ENCODE assay signal across 8 cellular contexts in the genomic region with DNA sequence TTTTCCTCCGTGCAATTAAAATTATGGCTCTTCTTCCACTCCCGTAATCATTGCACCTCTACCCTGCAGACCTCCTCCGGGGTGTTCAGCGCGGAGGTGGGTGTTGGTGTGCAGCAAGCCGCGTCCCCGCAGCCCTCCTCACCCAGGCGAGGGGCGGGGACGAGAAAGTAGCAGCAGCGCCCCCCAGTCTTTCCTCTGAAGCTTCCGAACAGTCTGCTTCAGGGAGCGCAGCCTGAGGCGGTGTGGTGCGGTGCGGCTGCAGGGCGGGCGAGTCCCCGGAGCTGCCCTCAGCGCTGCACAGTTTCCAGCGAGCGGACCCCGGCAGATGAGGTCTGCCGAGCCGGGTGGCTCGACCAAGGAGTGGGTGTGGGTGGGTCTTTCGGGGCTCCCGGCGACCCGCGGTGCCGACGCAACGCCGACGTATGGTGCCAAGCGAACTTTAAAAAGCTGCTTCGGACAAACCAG. TPM values are rescaled to one million over a fixed set of nuclear protein-coding genes. Genes with fewer than 3 reads are reported as not detected.
DNase-seq lines count a peak whose midpoint lies in the region; ATAC-seq and TF ChIP-seq lines count a peak whose summit lies in the region.

A gene with protein sequence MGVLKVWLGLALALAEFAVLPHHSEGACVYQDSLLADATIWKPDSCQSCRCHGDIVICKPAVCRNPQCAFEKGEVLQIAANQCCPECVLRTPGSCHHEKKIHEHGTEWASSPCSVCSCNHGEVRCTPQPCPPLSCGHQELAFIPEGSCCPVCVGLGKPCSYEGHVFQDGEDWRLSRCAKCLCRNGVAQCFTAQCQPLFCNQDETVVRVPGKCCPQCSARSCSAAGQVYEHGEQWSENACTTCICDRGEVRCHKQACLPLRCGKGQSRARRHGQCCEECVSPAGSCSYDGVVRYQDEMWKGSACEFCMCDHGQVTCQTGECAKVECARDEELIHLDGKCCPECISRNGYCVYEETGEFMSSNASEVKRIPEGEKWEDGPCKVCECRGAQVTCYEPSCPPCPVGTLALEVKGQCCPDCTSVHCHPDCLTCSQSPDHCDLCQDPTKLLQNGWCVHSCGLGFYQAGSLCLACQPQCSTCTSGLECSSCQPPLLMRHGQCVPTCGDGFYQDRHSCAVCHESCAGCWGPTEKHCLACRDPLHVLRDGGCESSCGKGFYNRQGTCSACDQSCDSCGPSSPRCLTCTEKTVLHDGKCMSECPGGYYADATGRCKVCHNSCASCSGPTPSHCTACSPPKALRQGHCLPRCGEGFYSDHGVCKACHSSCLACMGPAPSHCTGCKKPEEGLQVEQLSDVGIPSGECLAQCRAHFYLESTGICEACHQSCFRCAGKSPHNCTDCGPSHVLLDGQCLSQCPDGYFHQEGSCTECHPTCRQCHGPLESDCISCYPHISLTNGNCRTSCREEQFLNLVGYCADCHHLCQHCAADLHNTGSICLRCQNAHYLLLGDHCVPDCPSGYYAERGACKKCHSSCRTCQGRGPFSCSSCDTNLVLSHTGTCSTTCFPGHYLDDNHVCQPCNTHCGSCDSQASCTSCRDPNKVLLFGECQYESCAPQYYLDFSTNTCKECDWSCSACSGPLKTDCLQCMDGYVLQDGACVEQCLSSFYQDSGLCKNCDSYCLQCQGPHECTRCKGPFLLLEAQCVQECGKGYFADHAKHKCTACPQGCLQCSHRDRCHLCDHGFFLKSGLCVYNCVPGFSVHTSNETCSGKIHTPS (N-terminal part only) (plus strand): TSS at position 189 of the 465 bp plus-strand sequence. CDS start 687 bp downstream, outside the sequence.

- DNase-seq in Caco-2 (peak; percentile 49 to 59), MG63 (peak; percentile 9), fibroblast of pulmonary artery (ENCODE audit: low read depth) (peak; percentile 24), MV-4-11 (lab: John Stamatoyannopoulos, UW) (no peak), NCI-H2196 treated with DMSO at 0.1 percent for 48 hours (lab: John Stamatoyannopoulos, UW; ENCODE audit: unreplicated experiment) (no peak)
- DNase-seq in activated CD4-positive, alpha-beta T cell treated with anti-CD3 and anti-CD28 coated beads, Interleukin-2, amount 50 U/mL, for 48 hours = peak; percentile 9 to 20

- no peaks in the 10 kb centered on the region for H3K9me3 Mint-ChIP-seq in Caco-2 (ENCODE audit: unreplicated experiment)
- H3K9me3 Mint-ChIP-seq in nephron = no peaks in the 10 kb centered on the region

- BruUV-seq in Caco-2 (replicated peaks; lab: Mats Ljungman, UMichigan) = no TSS peak

- H3K9me3 ChIP-seq in Caco-2 (no peaks in the 10 kb centered on the region), MG63 (no peaks in the 10 kb centered on the region)

- peak within 1 kb of the TSS; percentile 88 for H3K4me3 Mint-ChIP-seq in Caco-2 (ENCODE audit: unreplicated experiment)
- H3K4me3 Mint-ChIP-seq in nephron = peak within 1 kb of the TSS; percentile 96 to 97 (median 97)

- no peaks in the 10 kb centered on the region for H3K27me3 ChIP-seq in Caco-2 (replicated peaks; ENCODE audit: control insufficient read depth, insufficient read depth, low read length)
- peaks cover 9% of the 10 kb centered on the region for H3K27me3 ChIP-seq in MG63

- intact Hi-C loops in Caco-2 (cut with micrococcal nuclease; ENCODE audit: unreplicated experiment) = loop anchor here (5.0 kb wide), 5 partner anchors 120 to 510 kb away; no protein-coding TSS in a partner anchor

- TF ChIP-seq CTCF in Caco-2 (IDR thresholded peaks at IDR 0.05; ENCODE audit: insufficient read depth in 1 of 2, low read depth in 1 of 2, low read length in 1 of 2, severe bottlenecking in 1 of 2, unreplicated experiment in 1 of 2) (peak in 1 of 2 experiments; percentile 9), fibroblast of pulmonary artery (IDR thresholded peaks at IDR 0.05; ENCODE audit: low read length, missing control alignments) (no peak), nephron (IDR thresholded peaks at IDR 0.05; ENCODE audit: unreplicated experiment in 3 of 3) (peak in 2 of 3 experiments; percentile 10 to 23)

- POLR2A ChIA-PET in Caco-2 (lab: Charles Lee) = interaction anchor here (0.6 to 0.7 kb wide), 2 partner anchors 41 to 453 kb away, joined by 5 to 9 read pairs; no protein-coding TSS in a partner anchor

- H3K4me3 ChIP-seq in Caco-2 (ENCODE audit: low read depth, low read length) (peak within 1 kb of the TSS; percentile 70), MG63 (peak within 1 kb of the TSS; percentile 39), fibroblast of pulmonary artery (replicated peaks; ENCODE audit: low read depth, low read length) (peak within 1 kb of the TSS; percentile 72)

- H3K36me3 ChIP-seq in Caco-2 (ENCODE audit: control insufficient read depth, insufficient read depth, low read length) = no peaks in the 10 kb centered on the region
- no peaks in the 10 kb centered on the region for H3K36me3 ChIP-seq in MG63

- ATAC-seq in GM21360 (IDR thresholded peaks at IDR 0.05; ENCODE audit: unreplicated experiment) = peak; percentile 21

- H3K27ac Mint-ChIP-seq in Caco-2 (ENCODE audit: unreplicated experiment) (peak within 1 kb of the TSS; percentile 87), nephron (peak within 1 kb of the TSS; percentile 85 to 93 (median 92))

- no peaks in the 10 kb centered on the region for H3K27me3 Mint-ChIP-seq in Caco-2 (ENCODE audit: insufficient read depth, unreplicated experiment)
- H3K27me3 Mint-ChIP-seq in nephron (ENCODE audit: low read depth) = peaks cover 7% of the 10 kb centered on the region

- H3K4me1 Mint-ChIP-seq in Caco-2 (ENCODE audit: low read depth, unreplicated experiment) (peaks cover 6% of the 10 kb centered on the region), nephron (peaks cover 21% of the 10 kb centered on the region)

- CTCF ChIA-PET in Caco-2 (lab: Charles Lee) = interaction anchor here (0.6 to 2.4 kb wide), 5 partner anchors 44 to 952 kb away, joined by 3 to 11 read pairs (median 3); no protein-coding TSS in a partner anchor

- H3K4me1 ChIP-seq in Caco-2 = no peaks in the 10 kb centered on the region; the same call in 1 of the 2 replicates

- H3K36me3 Mint-ChIP-seq in Caco-2 (ENCODE audit: insufficient read depth, unreplicated experiment) = peaks cover 14% of the 10 kb centered on the region
- H3K36me3 Mint-ChIP-seq in nephron (ENCODE audit: low read depth) = no peaks in the 10 kb centered on the region

RNA-seq across cellular contexts. Expression of the gene that starts here (rescaled TPM):
- total RNA-seq in Caco-2 (2022) = 35.7 and 40.8 TPM in 2 replicates
- total RNA-seq in MG63 (2014; rRNA removed; shearing (Covaris generic); ENCODE audit: low replicate concordance) = 0.02 and 0.03 TPM in 2 replicates

Comparison
In these comparisons a context has a peak if more than half of its experiments do, and no peak if none do; other contexts are left out.
1. RNA of the gene that starts here (total RNA-seq): 35.7 to 40.8 TPM in Caco-2; 0.02 to 0.03 TPM in MG63; every median in the first group is over 10 times any median in the second.
2. Peak in DNase-seq and H3K4me3 ChIP-seq in MG63; RNA of the gene not detected or under 1 TPM.
3. DNase-seq: peak in Caco-2 (2 of 2), activated CD4-positive, alpha-beta T cell treated with anti-CD3 and anti-CD28 coated beads, Interleukin-2, amount 50 U/mL, for 48 hours (2 of 2) and fibroblast of pulmonary artery (single experiment); none in MV-4-11 (single experiment) and NCI-H2196 treated with DMSO at 0.1 percent for 48 hours (single experiment).
4. Peak in every context shown above with its lines, with median percentiles within 50 percentile points of each other: H3K4me3 ChIP-seq.